8 cellular contexts compared by ENCODE assay signal in genomic region chr14:20332946-20333782, GRCh38. TPM values are rescaled to one million over a fixed set of nuclear protein-coding genes. Genes with fewer than 3 reads are reported as not detected.
DNase-seq lines count a peak whose midpoint lies in the region; ATAC-seq and TF ChIP-seq lines count a peak whose summit lies in the region.

A gene with protein sequence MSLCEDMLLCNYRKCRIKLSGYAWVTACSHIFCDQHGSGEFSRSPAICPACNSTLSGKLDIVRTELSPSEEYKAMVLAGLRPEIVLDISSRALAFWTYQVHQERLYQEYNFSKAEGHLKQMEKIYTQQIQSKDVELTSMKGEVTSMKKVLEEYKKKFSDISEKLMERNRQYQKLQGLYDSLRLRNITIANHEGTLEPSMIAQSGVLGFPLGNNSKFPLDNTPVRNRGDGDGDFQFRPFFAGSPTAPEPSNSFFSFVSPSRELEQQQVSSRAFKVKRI (minus strand): TSS chr14:20333279. CDS start chr14:20316523, 16,756 bp downstream.

- H3K9me3 ChIP-seq in endocrine pancreas (ENCODE audit: control insufficient read depth, low read length) = no peaks in the 10 kb centered on the region

- H3K9me3 Mint-ChIP-seq in Calu3 (ENCODE audit: low read depth, unreplicated experiment) = no peaks in the 10 kb centered on the region
- no peaks in the 10 kb centered on the region for H3K9me3 Mint-ChIP-seq in activated CD8-positive, alpha-beta T cell treated with anti-CD3 and anti-CD28 coated beads, Interleukin-2, amount 10 ng/mL, durations not matched to agents 7 days and 5 days (ENCODE audit: insufficient read depth)

- no peaks in the 10 kb centered on the region for H3K36me3 ChIP-seq in endocrine pancreas (ENCODE audit: control insufficient read depth, insufficient read depth, low read length)

- peaks cover 37% of the 10 kb centered on the region for H3K36me3 Mint-ChIP-seq in Calu3 (ENCODE audit: insufficient read depth, unreplicated experiment)
- peaks cover 13% of the 10 kb centered on the region for H3K36me3 Mint-ChIP-seq in activated CD8-positive, alpha-beta T cell treated with anti-CD3 and anti-CD28 coated beads, Interleukin-2, amount 10 ng/mL, durations not matched to agents 7 days and 5 days (ENCODE audit: low read depth)

- peak within 1 kb of the TSS; percentile 68 for H3K4me3 ChIP-seq in endocrine pancreas (ENCODE audit: control insufficient read depth, insufficient read depth, low read length)

- H3K9ac ChIP-seq in endocrine pancreas (ENCODE audit: control insufficient read depth, insufficient read depth, low read length) = peak within 1 kb of the TSS; percentile 58

- peaks cover 13% of the 10 kb centered on the region for H3K4me1 Mint-ChIP-seq in Calu3 (ENCODE audit: low read depth, unreplicated experiment)
- H3K4me1 Mint-ChIP-seq in activated CD8-positive, alpha-beta T cell treated with anti-CD3 and anti-CD28 coated beads, Interleukin-2, amount 10 ng/mL, durations not matched to agents 7 days and 5 days (ENCODE audit: low read depth) = peaks cover 49% of the 10 kb centered on the region

- CTCF ChIA-PET in Calu3 (lab: Charles Lee) = interaction anchor here (1.1 to 2.3 kb wide), 3 partner anchors 8 to 21 kb away, joined by 3 to 12 read pairs (median 3); partner anchors contain the start of gene PARP2
- CTCF ChIA-PET in activated CD8-positive, alpha-beta T cell treated with anti-CD3 and anti-CD28 coated beads, Interleukin-2, amount 10 ng/mL, durations not matched to agents 7 days and 5 days (lab: Charles Lee) = interaction anchor here (0.7 to 9.9 kb wide), 8 partner anchors 10 to 355 kb away, joined by 3 to 151 read pairs (median 5); partner anchors contain the start of genes ANG, PARP2 and TTC5

- DNase-seq in Calu3 (peak; percentile 56), NCI-H82 (lab: John Stamatoyannopoulos, UW) (peak; percentile 94), lung microvascular endothelial cell (ENCODE audit: low read depth in 2 of 2) (peak; percentile 65 to 83)
- peak; percentile 72 for DNase-seq in activated CD8-positive, alpha-beta T cell treated with anti-CD3 and anti-CD28 coated beads, Interleukin-2, amount 10 ng/mL, durations not matched to agents 7 days and 5 days
- peak; percentile 2 to 7 for DNase-seq in stimulated activated CD8-positive, alpha-beta memory T cell treated with anti-CD3 and anti-CD28 coated beads, Interleukin-2, amount 100 ng/mL, for 1 hour (ENCODE audit: low read depth in 2 of 2)

- no TSS peak for BruUV-seq in Calu3 (replicated peaks; lab: Mats Ljungman, UMichigan)

- peak within 1 kb of the TSS; percentile 93 for H3K4me3 Mint-ChIP-seq in Calu3 (ENCODE audit: low read depth, unreplicated experiment)
- peak within 1 kb of the TSS; percentile 99 for H3K4me3 Mint-ChIP-seq in activated CD8-positive, alpha-beta T cell treated with anti-CD3 and anti-CD28 coated beads, Interleukin-2, amount 10 ng/mL, durations not matched to agents 7 days and 5 days

- peak within 1 kb of the TSS; percentile 85 for H3K27ac Mint-ChIP-seq in Calu3 (ENCODE audit: unreplicated experiment)
- H3K27ac Mint-ChIP-seq in activated CD8-positive, alpha-beta T cell treated with anti-CD3 and anti-CD28 coated beads, Interleukin-2, amount 10 ng/mL, durations not matched to agents 7 days and 5 days = peak within 1 kb of the TSS; percentile 93

- no peaks in the 10 kb centered on the region for H3K27me3 Mint-ChIP-seq in Calu3 (ENCODE audit: unreplicated experiment)
- H3K27me3 Mint-ChIP-seq in activated CD8-positive, alpha-beta T cell treated with anti-CD3 and anti-CD28 coated beads, Interleukin-2, amount 10 ng/mL, durations not matched to agents 7 days and 5 days (ENCODE audit: low read depth) = peaks cover 4% of the 10 kb centered on the region

- POLR2A ChIA-PET in activated CD8-positive, alpha-beta T cell treated with anti-CD3 and anti-CD28 coated beads, Interleukin-2, amount 10 ng/mL, durations not matched to agents 7 days and 5 days (lab: Charles Lee) = interaction anchor here (1.0 to 8.6 kb wide), 3 partner anchors 9 to 137 kb away, joined by 3 to 77 read pairs (median 8); partner anchors contain the start of genes APEX1, OSGEP and PARP2

- intact Hi-C loops in Calu3 (cut with micrococcal nuclease; ENCODE audit: unreplicated experiment) = loop anchor here (5.0 kb wide), 1 partner anchor 349 kb away; the partner anchor contains the start of gene RNASE4

- TF ChIP-seq CTCF in Calu3 (IDR thresholded peaks at IDR 0.05; ENCODE audit: unreplicated experiment) = no peak

- peak; percentile 95 for ATAC-seq in GM19455 (IDR thresholded peaks at IDR 0.05; ENCODE audit: unreplicated experiment)
- ATAC-seq in HG03575 (IDR thresholded peaks at IDR 0.05; ENCODE audit: extremely low read depth, insufficient number of reproducible peaks, low FRiP score, unreplicated experiment) = peak; percentile 95
- peak; percentile 99 for ATAC-seq in activated CD8-positive, alpha-beta T cell treated with anti-CD3 and anti-CD28 coated beads, Interleukin-2, amount 10 ng/mL, durations not matched to agents 7 days and 5 days

- peaks cover 9% of the 10 kb centered on the region for H3K4me1 ChIP-seq in endocrine pancreas (ENCODE audit: control insufficient read depth, insufficient read depth, low read length)

- no peaks in the 10 kb centered on the region for H3K27me3 ChIP-seq in endocrine pancreas (ENCODE audit: control insufficient read depth, insufficient read depth, low read length)

RNA-seq across cellular contexts. Expression of the gene that starts here (rescaled TPM):
- total RNA-seq in Calu3 (2022) = 37.3 and 39.0 TPM in 2 replicates
- total RNA-seq in activated CD8-positive, alpha-beta T cell treated with anti-CD3 and anti-CD28 coated beads, Interleukin-2, amount 10 ng/mL, durations not matched to agents 7 days and 5 days = 10 to 100 TPM; 35.3 to 38.3 TPM
- 30.6 and 30.9 TPM in 2 replicates for total RNA-seq in lung microvascular endothelial cell

Comparison
In these comparisons a context has a peak if more than half of its experiments do, and no peak if none do; other contexts are left out.
1. Peak in every context shown above with its lines: DNase-seq, ATAC-seq and H3K4me3 ChIP-seq.
2. DNase-seq: peak in every context shown above with its lines; median percentile 94 in NCI-H82; 74 in lung microvascular endothelial cell; 72 in activated CD8-positive, alpha-beta T cell treated with anti-CD3 and anti-CD28 coated beads, Interleukin-2, amount 10 ng/mL, durations not matched to agents 7 days and 5 days; 56 in Calu3; 4 in stimulated activated CD8-positive, alpha-beta memory T cell treated with anti-CD3 and anti-CD28 coated beads, Interleukin-2, amount 100 ng/mL, for 1 hour.